Comparison of ENCODE assay signal across 8 cellular contexts in genomic region chr20:38926142-38926933, GRCh38. TPM values are rescaled to one million over a fixed set of nuclear protein-coding genes. Genes with fewer than 3 reads are reported as not detected.
DNase-seq lines count a peak whose midpoint lies in the region; FAIRE-seq and TF ChIP-seq lines count a peak whose summit lies in the region.

Gene FAM83D, plus strand, starts transcription at chr20:38926417. Its CDS starts 26 bp downstream, at chr20:38926443.

- peak; percentile 44 for FAIRE-seq in frontal cortex (lab: Jason Lieb, UNC)

- peaks cover 3% of the 10 kb centered on the region; the same call in 1 of the 2 replicates for H3K27me3 ChIP-seq in SJSA1 (replicated peaks)
- no peaks in the 10 kb centered on the region for H3K27me3 ChIP-seq in neutrophil

- H3K4me3 ChIP-seq in HFF-Myc (replicated peaks; ENCODE audit: low read depth, low read length) (peak within 1 kb of the TSS; percentile 93), SJSA1 (peak within 1 kb of the TSS; percentile 88), neutrophil (ENCODE audit: low read depth in 1 of 2, low read length in 1 of 2) (peak within 1 kb of the TSS; percentile 62 to 77)

- H3K4me1 ChIP-seq in SJSA1 (replicated peaks) (peaks cover 19% of the 10 kb centered on the region), neutrophil (ENCODE audit: control insufficient read depth in 1 of 2, insufficient read depth in 1 of 2, low read depth in 1 of 2, low read length in 1 of 2) (peaks cover 19 to 29% of the 10 kb centered on the region in 2 experiments)

- TF ChIP-seq CTCF in HFF-Myc (IDR thresholded peaks at IDR 0.05; ENCODE audit: low read depth, low read length, missing control alignments) (no peak), neutrophil (IDR thresholded peaks at IDR 0.05) (peak; percentile 15)

- peak; percentile 75 for DNase-seq in GM04503 (ENCODE audit: low read depth)
- peak; percentile 95 for DNase-seq in HFF-Myc (ENCODE audit: extremely low read depth, low read depth)
- peak; percentile 99 for DNase-seq in MV-4-11 (lab: John Stamatoyannopoulos, UW)
- DNase-seq in SJSA1 (ENCODE audit: low read depth in 1 of 2, low spot score in 2 of 2) = peak; percentile 98
- peak; percentile 87 for DNase-seq in activated gamma-delta T cell treated with anti-CD3 and anti-CD28 coated beads, Interleukin-2, amount 50 U/mL, for 16 hours (ENCODE audit: low read depth)
- peak; percentile 98 to 99 for DNase-seq in frontal cortex (ENCODE audit: low spot score in 2 of 2)
- DNase-seq in substantia nigra (lab: John Stamatoyannopoulos, UW) = peak; percentile 54 to 98 (median 88)

- H3K27ac ChIP-seq in SJSA1 = peak within 1 kb of the TSS; percentile 74
- no peak within 1 kb of the TSS for H3K27ac ChIP-seq in neutrophil
- H3K27ac ChIP-seq in substantia nigra (ENCODE audit: low read depth, low read length, poor library complexity, severe bottlenecking) = no peak within 1 kb of the TSS

- peaks cover 40% of the 10 kb centered on the region for H3K36me3 ChIP-seq in SJSA1
- no peaks in the 10 kb centered on the region for H3K36me3 ChIP-seq in neutrophil

- H3K9me3 ChIP-seq in SJSA1 (replicated peaks) = 0 out of 2 replicates have a peak, but pooled peaks cover 4% of the 10 kb centered on the region
- H3K9me3 ChIP-seq in neutrophil = no peaks in the 10 kb centered on the region

RNA-seq across cellular contexts. Expression of gene FAM83D, which starts in this region (rescaled TPM):
- 71.4 and 85.6 TPM in 2 replicates for total RNA-seq in SJSA1 (2014; rRNA removed; shearing (Covaris generic))
- 2.4 TPM for total RNA-seq in frontal cortex

Comparison
In these comparisons a context has a peak if more than half of its experiments do, and no peak if none do; other contexts are left out.
1. RNA of gene FAM83D (total RNA-seq): 71.4 to 85.6 TPM in SJSA1; 2.4 TPM in frontal cortex (single experiment); every median in the first group is over 10 times any median in the second.
2. Peak in every context shown above with its lines, with median percentiles within 50 percentile points of each other: DNase-seq and H3K4me3 ChIP-seq.